ENCODE assay signal across 1 cellular context in the genomic region with DNA sequence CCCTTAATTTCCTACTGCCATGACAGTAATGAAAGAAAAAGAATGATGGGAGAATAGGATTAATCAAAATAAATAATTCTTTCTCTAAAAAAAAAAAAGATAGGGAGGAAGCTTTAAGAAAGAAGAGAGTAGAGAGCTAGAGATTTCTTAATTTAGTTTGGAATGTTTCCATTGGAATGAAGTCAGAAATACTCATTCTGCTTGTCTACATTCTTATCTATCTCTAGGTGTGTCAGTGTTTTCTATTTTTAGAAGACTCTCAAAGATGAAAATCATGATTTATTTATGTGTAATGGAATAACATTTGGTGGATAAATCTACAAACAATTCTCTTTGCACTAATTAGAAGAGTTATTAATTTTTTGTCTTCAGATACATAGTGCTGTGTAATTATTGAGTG.
TF ChIP-seq lines count a peak whose summit lies in the region.

No MANE protein-coding gene starts in this region.

TF ChIP-seq in GM23338, 12 proteins besides CTCF, POLR2A, EP300 and RAD21 (continued from another document):
- TF ChIP-seq ZNF462 (CRISPR knock-in tag; IDR thresholded peaks at IDR 0.05) (no peak), ZNF331 (CRISPR knock-in tag; IDR thresholded peaks at IDR 0.05; ENCODE audit: low read depth) (no peak), CREB1 (CRISPR knock-in tag; IDR thresholded peaks at IDR 0.05; ENCODE audit: low read depth) (no peak), EZH2 (IDR thresholded peaks at IDR 0.05; ENCODE audit: low read depth, unreplicated experiment) (no peak), JUNB (IDR thresholded peaks at IDR 0.05; ENCODE audit: unreplicated experiment) (no peak), EZH2phosphoT487 (IDR thresholded peaks at IDR 0.05; ENCODE audit: unreplicated experiment) (no peak), ZNF114 (CRISPR knock-in tag; IDR thresholded peaks at IDR 0.05) (no peak), POLR2AphosphoS5 (IDR thresholded peaks at IDR 0.05; ENCODE audit: low read depth) (no peak), NANOG (IDR thresholded peaks at IDR 0.05; ENCODE audit: borderline replicate concordance) (no peak), STAT1 (IDR thresholded peaks at IDR 0.05; ENCODE audit: unreplicated experiment) (no peak)
- TF ChIP-seq, protein P1, sequence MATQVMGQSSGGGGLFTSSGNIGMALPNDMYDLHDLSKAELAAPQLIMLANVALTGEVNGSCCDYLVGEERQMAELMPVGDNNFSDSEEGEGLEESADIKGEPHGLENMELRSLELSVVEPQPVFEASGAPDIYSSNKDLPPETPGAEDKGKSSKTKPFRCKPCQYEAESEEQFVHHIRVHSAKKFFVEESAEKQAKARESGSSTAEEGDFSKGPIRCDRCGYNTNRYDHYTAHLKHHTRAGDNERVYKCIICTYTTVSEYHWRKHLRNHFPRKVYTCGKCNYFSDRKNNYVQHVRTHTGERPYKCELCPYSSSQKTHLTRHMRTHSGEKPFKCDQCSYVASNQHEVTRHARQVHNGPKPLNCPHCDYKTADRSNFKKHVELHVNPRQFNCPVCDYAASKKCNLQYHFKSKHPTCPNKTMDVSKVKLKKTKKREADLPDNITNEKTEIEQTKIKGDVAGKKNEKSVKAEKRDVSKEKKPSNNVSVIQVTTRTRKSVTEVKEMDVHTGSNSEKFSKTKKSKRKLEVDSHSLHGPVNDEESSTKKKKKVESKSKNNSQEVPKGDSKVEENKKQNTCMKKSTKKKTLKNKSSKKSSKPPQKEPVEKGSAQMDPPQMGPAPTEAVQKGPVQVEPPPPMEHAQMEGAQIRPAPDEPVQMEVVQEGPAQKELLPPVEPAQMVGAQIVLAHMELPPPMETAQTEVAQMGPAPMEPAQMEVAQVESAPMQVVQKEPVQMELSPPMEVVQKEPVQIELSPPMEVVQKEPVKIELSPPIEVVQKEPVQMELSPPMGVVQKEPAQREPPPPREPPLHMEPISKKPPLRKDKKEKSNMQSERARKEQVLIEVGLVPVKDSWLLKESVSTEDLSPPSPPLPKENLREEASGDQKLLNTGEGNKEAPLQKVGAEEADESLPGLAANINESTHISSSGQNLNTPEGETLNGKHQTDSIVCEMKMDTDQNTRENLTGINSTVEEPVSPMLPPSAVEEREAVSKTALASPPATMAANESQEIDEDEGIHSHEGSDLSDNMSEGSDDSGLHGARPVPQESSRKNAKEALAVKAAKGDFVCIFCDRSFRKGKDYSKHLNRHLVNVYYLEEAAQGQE (IDR thresholded peaks at IDR 0.05; ENCODE audit: unreplicated experiment), result no peak
